Comparison of ENCODE assay signal across 1 cellular context in genomic region chr7:99105756-99106155, GRCh38.
TF ChIP-seq lines count a peak whose summit lies in the region.

No MANE protein-coding gene starts in this region.

TF ChIP-seq in H1, 55 proteins besides CTCF, POLR2A, EP300 and RAD21:
- TF ChIP-seq ATF2 (IDR thresholded peaks at IDR 0.05; ENCODE audit: low read length) (no peak), GABPA (IDR thresholded peaks at IDR 0.05; ENCODE audit: borderline replicate concordance, insufficient read depth, low read length) (no peak), GTF2F1 (IDR thresholded peaks at IDR 0.05; ENCODE audit: borderline replicate concordance, low read depth, low read length) (no peak), EGR1 (IDR thresholded peaks at IDR 0.05; ENCODE audit: borderline replicate concordance, low read depth, low read length) (no peak), PHF8 (conservative IDR thresholded peaks at IDR 0.05; ENCODE audit: low read depth, low read length) (no peak), CREB1 (IDR thresholded peaks at IDR 0.05) (no peak), KDM5A (IDR thresholded peaks at IDR 0.05; ENCODE audit: low read length) (no peak), TBP (IDR thresholded peaks at IDR 0.05; ENCODE audit: low read depth, low read length) (no peak), ZNF274 (IDR thresholded peaks at IDR 0.05; ENCODE audit: borderline replicate concordance, extremely low read depth, low read length) (no peak), CTBP2 (IDR thresholded peaks at IDR 0.05; ENCODE audit: borderline replicate concordance, insufficient read depth, insufficient read length, low read length) (no peak), SP1 (IDR thresholded peaks at IDR 0.05; ENCODE audit: low read depth, low read length) (no peak)
